ENCODE assay signal across 1 cellular context in genomic region chr14:77133718-77134338, GRCh38.
A peak's percentile ranks its signal among the peaks of the same experiment; 100 is the strongest.
TF ChIP-seq lines count a peak whose summit lies in the region.

No MANE protein-coding gene starts in this region.

TF ChIP-seq in HepG2, 621 proteins besides CTCF, POLR2A, EP300 and RAD21 (continued from another document and continues in another):
- TF ChIP-seq TFDP1 (CRISPR knock-in tag; IDR thresholded peaks at IDR 0.05; ENCODE audit: borderline replicate concordance) (no peak), ZNF713 (CRISPR knock-in tag; IDR thresholded peaks at IDR 0.05) (no peak), SRF (IDR thresholded peaks at IDR 0.05; ENCODE audit: low read depth, low read length) (no peak), FIP1L1 (IDR thresholded peaks at IDR 0.05; ENCODE audit: borderline replicate concordance, insufficient read depth, low read depth, low read length) (no peak), SNAPC5 (CRISPR knock-in tag; IDR thresholded peaks at IDR 0.05; ENCODE audit: borderline replicate concordance) (no peak), GFI1 (CRISPR knock-in tag; IDR thresholded peaks at IDR 0.05; ENCODE audit: borderline replicate concordance) (no peak), KLF16 (CRISPR knock-in tag; IDR thresholded peaks at IDR 0.05) (peak in 1 of 2 experiments; percentile 79; a peak in 2 of 4 replicates), ZFP1 (CRISPR knock-in tag; IDR thresholded peaks at IDR 0.05) (0 out of 2 replicates have a peak, but pooled peaks have one; percentile 39), SOX6 (IDR thresholded peaks at IDR 0.05) (no peak), SOX6 (CRISPR knock-in tag; IDR thresholded peaks at IDR 0.05) (no peak), WIZ (CRISPR knock-in tag; IDR thresholded peaks at IDR 0.05) (peak; percentile 96), CENPBD1 (CRISPR knock-in tag; IDR thresholded peaks at IDR 0.05; ENCODE audit: borderline replicate concordance, low read depth) (no peak), ZBTB43 (CRISPR knock-in tag; conservative IDR thresholded peaks at IDR 0.05) (peak; percentile 63; the same call in 1 of the 2 replicates), SMARCC2 (IDR thresholded peaks at IDR 0.05) (no peak), ETV6 (CRISPR knock-in tag; conservative IDR thresholded peaks at IDR 0.05) (peak; percentile 80; the same call in 1 of the 2 replicates), ELF3 (CRISPR knock-in tag; IDR thresholded peaks at IDR 0.05) (peak; percentile 66), SIN3A (IDR thresholded peaks at IDR 0.05; ENCODE audit: borderline replicate concordance, low read depth, low read length) (0 out of 2 replicates have a peak, but pooled peaks have one; percentile 41), ZNF292 (CRISPR knock-in tag; IDR thresholded peaks at IDR 0.05; ENCODE audit: borderline replicate concordance, low read depth) (no peak), TSC22D2 (CRISPR knock-in tag; IDR thresholded peaks at IDR 0.05; ENCODE audit: borderline replicate concordance) (peak; percentile 92; the same call in 1 of the 2 replicates), ZNF616 (CRISPR knock-in tag; IDR thresholded peaks at IDR 0.05; ENCODE audit: low read depth) (no peak), CREBL2 (CRISPR knock-in tag; IDR thresholded peaks at IDR 0.05; ENCODE audit: borderline replicate concordance) (no peak), ZNF263 (CRISPR knock-in tag; IDR thresholded peaks at IDR 0.05) (peak; percentile 40; the same call in 1 of the 2 replicates), AGO1 (IDR thresholded peaks at IDR 0.05; ENCODE audit: low read depth, low read length, poor library complexity, severe bottlenecking) (no peak), ZNF501 (CRISPR knock-in tag; IDR thresholded peaks at IDR 0.05) (no peak), ZNF20 (CRISPR knock-in tag; IDR thresholded peaks at IDR 0.05) (no peak), MBD4 (IDR thresholded peaks at IDR 0.05; ENCODE audit: borderline replicate concordance, low read length) (no peak), HOXA9 (CRISPR knock-in tag; IDR thresholded peaks at IDR 0.05; ENCODE audit: borderline replicate concordance) (no peak), SNAPC2 (CRISPR knock-in tag; IDR thresholded peaks at IDR 0.05) (no peak), MAFF (IDR thresholded peaks at IDR 0.05; ENCODE audit: low read depth, low read length) (no peak), CENPT (CRISPR knock-in tag; IDR thresholded peaks at IDR 0.05; ENCODE audit: low read depth) (0 out of 2 replicates have a peak, but pooled peaks have one; percentile 60), AKAP8 (CRISPR knock-in tag; IDR thresholded peaks at IDR 0.05) (no peak), ZNF326 (CRISPR knock-in tag; IDR thresholded peaks at IDR 0.05; ENCODE audit: borderline replicate concordance) (no peak), U2AF2 (IDR thresholded peaks at IDR 0.05; ENCODE audit: low read depth, low read length) (no peak), ZNF367 (CRISPR knock-in tag; IDR thresholded peaks at IDR 0.05; ENCODE audit: borderline replicate concordance) (no peak), ZNF44 (CRISPR knock-in tag; IDR thresholded peaks at IDR 0.05) (no peak), TBX2 (CRISPR knock-in tag; IDR thresholded peaks at IDR 0.05; ENCODE audit: borderline replicate concordance) (no peak), TEF (CRISPR knock-in tag; IDR thresholded peaks at IDR 0.05) (0 out of 2 replicates have a peak, but pooled peaks have one; percentile 49), ZNF331 (CRISPR knock-in tag; IDR thresholded peaks at IDR 0.05) (peak; percentile 84), SOX13 (IDR thresholded peaks at IDR 0.05) (no peak), SOX13 (CRISPR knock-in tag; conservative IDR thresholded peaks at IDR 0.05 in 1 of 2, IDR thresholded peaks at IDR 0.05 in 1 of 2) (no peak), IRF1 (CRISPR knock-in tag; IDR thresholded peaks at IDR 0.05; ENCODE audit: low read depth) (no peak), MED13 (CRISPR knock-in tag; IDR thresholded peaks at IDR 0.05) (no peak), SYNCRIP (IDR thresholded peaks at IDR 0.05; ENCODE audit: insufficient read depth, low read depth, low read length) (no peak), NPAS2 (CRISPR knock-in tag; IDR thresholded peaks at IDR 0.05; ENCODE audit: borderline replicate concordance) (no peak), ZNF12 (CRISPR knock-in tag; IDR thresholded peaks at IDR 0.05) (peak; percentile 73; the same call in 1 of the 2 replicates), ZNF335 (CRISPR knock-in tag; IDR thresholded peaks at IDR 0.05) (peak; percentile 81; the same call in 1 of the 2 replicates), ZSCAN31 (CRISPR knock-in tag; IDR thresholded peaks at IDR 0.05; ENCODE audit: low read depth) (no peak), GABPB1 (CRISPR knock-in tag; IDR thresholded peaks at IDR 0.05) (peak; percentile 38; the same call in 1 of the 2 replicates), MXD4 (CRISPR knock-in tag; IDR thresholded peaks at IDR 0.05) (peak; percentile 78; the same call in 1 of the 2 replicates), IRX3 (CRISPR knock-in tag; IDR thresholded peaks at IDR 0.05; ENCODE audit: borderline replicate concordance, low read depth) (no peak), ZFP36L1 (CRISPR knock-in tag; IDR thresholded peaks at IDR 0.05) (0 out of 2 replicates have a peak, but pooled peaks have one; percentile 33), KDM5B (CRISPR knock-in tag; IDR thresholded peaks at IDR 0.05; ENCODE audit: borderline replicate concordance) (peak; percentile 36; the same call in 1 of the 2 replicates), SKI (IDR thresholded peaks at IDR 0.05; ENCODE audit: partially characterized antibody) (no peak), MAZ (IDR thresholded peaks at IDR 0.05; ENCODE audit: borderline replicate concordance, low read depth, low read length) (0 out of 2 replicates have a peak, but pooled peaks have one; percentile 31), MAZ (CRISPR knock-in tag; IDR thresholded peaks at IDR 0.05; ENCODE audit: low read depth) (peak; percentile 52; the same call in 1 of the 2 replicates), SALL2 (CRISPR knock-in tag; IDR thresholded peaks at IDR 0.05) (no peak), ZFP37 (CRISPR knock-in tag; IDR thresholded peaks at IDR 0.05; ENCODE audit: borderline replicate concordance) (peak; percentile 84; the same call in 1 of the 2 replicates), KAT2B (IDR thresholded peaks at IDR 0.05; ENCODE audit: borderline replicate concordance, low read depth, low read length) (no peak)
- TF ChIP-seq, protein P1, sequence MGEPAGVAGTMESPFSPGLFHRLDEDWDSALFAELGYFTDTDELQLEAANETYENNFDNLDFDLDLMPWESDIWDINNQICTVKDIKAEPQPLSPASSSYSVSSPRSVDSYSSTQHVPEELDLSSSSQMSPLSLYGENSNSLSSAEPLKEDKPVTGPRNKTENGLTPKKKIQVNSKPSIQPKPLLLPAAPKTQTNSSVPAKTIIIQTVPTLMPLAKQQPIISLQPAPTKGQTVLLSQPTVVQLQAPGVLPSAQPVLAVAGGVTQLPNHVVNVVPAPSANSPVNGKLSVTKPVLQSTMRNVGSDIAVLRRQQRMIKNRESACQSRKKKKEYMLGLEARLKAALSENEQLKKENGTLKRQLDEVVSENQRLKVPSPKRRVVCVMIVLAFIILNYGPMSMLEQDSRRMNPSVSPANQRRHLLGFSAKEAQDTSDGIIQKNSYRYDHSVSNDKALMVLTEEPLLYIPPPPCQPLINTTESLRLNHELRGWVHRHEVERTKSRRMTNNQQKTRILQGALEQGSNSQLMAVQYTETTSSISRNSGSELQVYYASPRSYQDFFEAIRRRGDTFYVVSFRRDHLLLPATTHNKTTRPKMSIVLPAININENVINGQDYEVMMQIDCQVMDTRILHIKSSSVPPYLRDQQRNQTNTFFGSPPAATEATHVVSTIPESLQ (CRISPR knock-in tag; conservative IDR thresholded peaks at IDR 0.05) = peak; percentile 89; the same call in 1 of the 2 replicates
- TF ChIP-seq, protein P2, sequence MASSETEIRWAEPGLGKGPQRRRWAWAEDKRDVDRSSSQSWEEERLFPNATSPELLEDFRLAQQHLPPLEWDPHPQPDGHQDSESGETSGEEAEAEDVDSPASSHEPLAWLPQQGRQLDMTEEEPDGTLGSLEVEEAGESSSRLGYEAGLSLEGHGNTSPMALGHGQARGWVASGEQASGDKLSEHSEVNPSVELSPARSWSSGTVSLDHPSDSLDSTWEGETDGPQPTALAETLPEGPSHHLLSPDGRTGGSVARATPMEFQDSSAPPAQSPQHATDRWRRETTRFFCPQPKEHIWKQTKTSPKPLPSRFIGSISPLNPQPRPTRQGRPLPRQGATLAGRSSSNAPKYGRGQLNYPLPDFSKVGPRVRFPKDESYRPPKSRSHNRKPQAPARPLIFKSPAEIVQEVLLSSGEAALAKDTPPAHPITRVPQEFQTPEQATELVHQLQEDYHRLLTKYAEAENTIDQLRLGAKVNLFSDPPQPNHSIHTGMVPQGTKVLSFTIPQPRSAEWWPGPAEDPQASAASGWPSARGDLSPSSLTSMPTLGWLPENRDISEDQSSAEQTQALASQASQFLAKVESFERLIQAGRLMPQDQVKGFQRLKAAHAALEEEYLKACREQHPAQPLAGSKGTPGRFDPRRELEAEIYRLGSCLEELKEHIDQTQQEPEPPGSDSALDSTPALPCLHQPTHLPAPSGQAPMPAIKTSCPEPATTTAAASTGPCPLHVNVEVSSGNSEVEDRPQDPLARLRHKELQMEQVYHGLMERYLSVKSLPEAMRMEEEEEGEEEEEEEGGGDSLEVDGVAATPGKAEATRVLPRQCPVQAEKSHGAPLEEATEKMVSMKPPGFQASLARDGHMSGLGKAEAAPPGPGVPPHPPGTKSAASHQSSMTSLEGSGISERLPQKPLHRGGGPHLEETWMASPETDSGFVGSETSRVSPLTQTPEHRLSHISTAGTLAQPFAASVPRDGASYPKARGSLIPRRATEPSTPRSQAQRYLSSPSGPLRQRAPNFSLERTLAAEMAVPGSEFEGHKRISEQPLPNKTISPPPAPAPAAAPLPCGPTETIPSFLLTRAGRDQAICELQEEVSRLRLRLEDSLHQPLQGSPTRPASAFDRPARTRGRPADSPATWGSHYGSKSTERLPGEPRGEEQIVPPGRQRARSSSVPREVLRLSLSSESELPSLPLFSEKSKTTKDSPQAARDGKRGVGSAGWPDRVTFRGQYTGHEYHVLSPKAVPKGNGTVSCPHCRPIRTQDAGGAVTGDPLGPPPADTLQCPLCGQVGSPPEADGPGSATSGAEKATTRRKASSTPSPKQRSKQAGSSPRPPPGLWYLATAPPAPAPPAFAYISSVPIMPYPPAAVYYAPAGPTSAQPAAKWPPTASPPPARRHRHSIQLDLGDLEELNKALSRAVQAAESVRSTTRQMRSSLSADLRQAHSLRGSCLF (CRISPR knock-in tag; IDR thresholded peaks at IDR 0.05; ENCODE audit: borderline replicate concordance) = 0 out of 2 replicates have a peak, but pooled peaks have one; percentile 56
- TF ChIP-seq, protein P3, sequence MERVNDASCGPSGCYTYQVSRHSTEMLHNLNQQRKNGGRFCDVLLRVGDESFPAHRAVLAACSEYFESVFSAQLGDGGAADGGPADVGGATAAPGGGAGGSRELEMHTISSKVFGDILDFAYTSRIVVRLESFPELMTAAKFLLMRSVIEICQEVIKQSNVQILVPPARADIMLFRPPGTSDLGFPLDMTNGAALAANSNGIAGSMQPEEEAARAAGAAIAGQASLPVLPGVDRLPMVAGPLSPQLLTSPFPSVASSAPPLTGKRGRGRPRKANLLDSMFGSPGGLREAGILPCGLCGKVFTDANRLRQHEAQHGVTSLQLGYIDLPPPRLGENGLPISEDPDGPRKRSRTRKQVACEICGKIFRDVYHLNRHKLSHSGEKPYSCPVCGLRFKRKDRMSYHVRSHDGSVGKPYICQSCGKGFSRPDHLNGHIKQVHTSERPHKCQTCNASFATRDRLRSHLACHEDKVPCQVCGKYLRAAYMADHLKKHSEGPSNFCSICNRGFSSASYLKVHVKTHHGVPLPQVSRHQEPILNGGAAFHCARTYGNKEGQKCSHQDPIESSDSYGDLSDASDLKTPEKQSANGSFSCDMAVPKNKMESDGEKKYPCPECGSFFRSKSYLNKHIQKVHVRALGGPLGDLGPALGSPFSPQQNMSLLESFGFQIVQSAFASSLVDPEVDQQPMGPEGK (CRISPR knock-in tag; IDR thresholded peaks at IDR 0.05) = 0 out of 2 replicates have a peak, but pooled peaks have one; percentile 36
- TF ChIP-seq, protein P4, sequence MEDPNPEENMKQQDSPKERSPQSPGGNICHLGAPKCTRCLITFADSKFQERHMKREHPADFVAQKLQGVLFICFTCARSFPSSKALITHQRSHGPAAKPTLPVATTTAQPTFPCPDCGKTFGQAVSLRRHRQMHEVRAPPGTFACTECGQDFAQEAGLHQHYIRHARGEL (CRISPR knock-in tag; IDR thresholded peaks at IDR 0.05) = no peak
